ENCODE assay signal across 1 cellular context in the genomic region with DNA sequence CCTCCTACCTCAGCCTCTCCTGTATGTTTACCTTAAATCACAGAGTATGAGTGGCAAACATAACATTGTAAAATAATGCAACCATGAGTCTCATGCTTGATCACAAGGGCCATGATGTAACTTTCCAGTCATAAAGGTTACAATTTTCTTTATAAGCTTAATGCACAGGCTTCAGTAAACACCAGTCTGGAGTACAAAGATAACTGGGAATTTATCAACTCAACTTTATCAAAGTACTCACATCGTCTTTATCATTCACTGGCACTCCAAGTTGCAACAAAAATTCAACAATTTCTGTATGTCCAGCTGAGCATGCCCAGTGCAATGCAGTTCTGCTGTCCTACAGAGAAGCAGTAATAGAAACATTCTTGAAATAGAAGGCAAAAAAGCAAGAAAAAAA.
TF ChIP-seq lines count a peak whose summit lies in the region.

No MANE protein-coding gene starts in this region.

TF ChIP-seq in endothelial cell of umbilical vein, 7 proteins besides CTCF, POLR2A, EP300 and RAD21:
- TF ChIP-seq EZH2 (IDR thresholded peaks at IDR 0.05; ENCODE audit: borderline replicate concordance, low read depth, low read length, severe bottlenecking) (no peak), FOS (IDR thresholded peaks at IDR 0.05; ENCODE audit: borderline replicate concordance, insufficient read depth, low read length) (no peak), POLR2AphosphoS5 (IDR thresholded peaks at IDR 0.05; ENCODE audit: insufficient read depth, low read depth, low read length) (no peak), JUN (IDR thresholded peaks at IDR 0.05; ENCODE audit: borderline replicate concordance, insufficient read depth, insufficient read length, low read depth) (no peak), GATA2 (IDR thresholded peaks at IDR 0.05; ENCODE audit: insufficient read depth, insufficient read length, low read depth, low read length) (no peak), MYC (IDR thresholded peaks at IDR 0.05; ENCODE audit: low read depth, low read length) (no peak)
- TF ChIP-seq, protein P1, sequence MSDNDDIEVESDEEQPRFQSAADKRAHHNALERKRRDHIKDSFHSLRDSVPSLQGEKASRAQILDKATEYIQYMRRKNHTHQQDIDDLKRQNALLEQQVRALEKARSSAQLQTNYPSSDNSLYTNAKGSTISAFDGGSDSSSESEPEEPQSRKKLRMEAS (IDR thresholded peaks at IDR 0.05; ENCODE audit: insufficient read depth, insufficient read length) = no peak
